ENCODE assay signal across 10 cellular contexts in genomic region chr15:81091889-81092558, GRCh38. TPM values are rescaled to one million over a fixed set of nuclear protein-coding genes. Genes with fewer than 3 reads are reported as not detected.
DNase-seq lines count a peak whose midpoint lies in the region; ATAC-seq and TF ChIP-seq lines count a peak whose summit lies in the region.
"Had no signal": no experiment of that assay in that cellular context is flagged by ENCODE, and none has a peak within 500 bp of the region (broad histone marks: within the 10 kb centered on the region; RNA-seq: fewer than 3 reads in every experiment).

No MANE protein-coding gene starts in this region.

- no peaks in the 10 kb centered on the region for H4K20me1 ChIP-seq in HCT116 (ENCODE audit: insufficient read depth)

- peak overlapping the region; percentile 87 for H3K27ac ChIP-seq in HCT116 (ENCODE audit: low read depth, low read length)
- H3K27ac ChIP-seq in foreskin keratinocyte: no peak overlapping the region
- H3K27ac ChIP-seq in skeletal muscle tissue (ENCODE audit: low read depth, low read length): peak overlapping the region; percentile 79

- peak overlapping the region; percentile 98 for H2AFZ ChIP-seq in HCT116 (ENCODE audit: low read depth, low read length, poor library complexity, severe bottlenecking)

- RAD21 ChIA-PET in HCT116 (lab: Charles Lee; ENCODE audit: low non-redundant PET in 1 of 2, low total read pairs in 2 of 2, uncharacterized antibody in 2 of 2, unreplicated experiment in 2 of 2): interaction anchor here (1.1 to 1.7 kb wide), 2 partner anchors 14 to 174 kb away, joined by 3 to 6 read pairs; no protein-coding TSS in a partner anchor

- peaks cover 5% of the 10 kb centered on the region for H3K4me1 Mint-ChIP-seq in activated CD4-positive, alpha-beta T cell treated with anti-CD3 and anti-CD28 coated beads, Interleukin-2, amount 10 ng/mL, durations not matched to agents 24 days and 14 days
- no peaks in the 10 kb centered on the region for H3K4me1 Mint-ChIP-seq in immature natural killer cell

- CTCF ChIA-PET in HCT116 (lab: Charles Lee): interaction anchor here (0.7 to 2.1 kb wide), 4 partner anchors 15 to 174 kb away, joined by 4 to 27 read pairs (median 8); no protein-coding TSS in a partner anchor

- TF ChIP-seq CTCF in HCT116 (IDR thresholded peaks at IDR 0.05 in 2 of 3, conservative IDR thresholded peaks at IDR 0.05 in 1 of 3; ENCODE audit: borderline replicate concordance in 1 of 3, insufficient read depth in 1 of 3, low read depth in 2 of 3, low read length in 2 of 3) (no peak), foreskin keratinocyte (conservative IDR thresholded peaks at IDR 0.05) (no peak)

- intact Hi-C loops in HCT116 (cut with micrococcal nuclease): loop anchor here (5.0 kb wide), 1 partner anchor 90 kb away; the partner anchor contains the start of gene TLNRD1
- intact Hi-C loops in activated CD4-positive, alpha-beta T cell treated with anti-CD3 and anti-CD28 coated beads, Interleukin-2, amount 10 ng/mL, durations not matched to agents 24 days and 14 days (cut with micrococcal nuclease): no loop called here

- H3K27me3 ChIP-seq in HCT116 (ENCODE audit: insufficient read depth, low read length) (no peaks in the 10 kb centered on the region), foreskin keratinocyte (no peaks in the 10 kb centered on the region), skeletal muscle tissue (ENCODE audit: control insufficient read depth in 3 of 3, insufficient read depth in 3 of 3, low read length in 3 of 3) (no peaks in the 10 kb centered on the region)

- H3K4me3 Mint-ChIP-seq in activated CD4-positive, alpha-beta T cell treated with anti-CD3 and anti-CD28 coated beads, Interleukin-2, amount 10 ng/mL, durations not matched to agents 24 days and 14 days: no peak overlapping the region
- no peak overlapping the region for H3K4me3 Mint-ChIP-seq in immature natural killer cell

- peak; percentile 36; the same call in 1 of the 2 replicates for TF ChIP-seq RAD21 in HCT116 (IDR thresholded peaks at IDR 0.05; ENCODE audit: low read depth)

- H3K4me3 ChIP-seq in HCT116 (replicated peaks in 1 of 2; ENCODE audit: low read depth in 1 of 2, low read length in 2 of 2): peak overlapping the region; percentile 20 to 49
- peak overlapping the region; percentile 41 to 61 (median 44) for H3K4me3 ChIP-seq in skeletal muscle tissue (ENCODE audit: low read length in 3 of 3)

- no peaks in the 10 kb centered on the region for H3K36me3 Mint-ChIP-seq in activated CD4-positive, alpha-beta T cell treated with anti-CD3 and anti-CD28 coated beads, Interleukin-2, amount 10 ng/mL, durations not matched to agents 24 days and 14 days (ENCODE audit: low read depth)
- H3K36me3 Mint-ChIP-seq in immature natural killer cell: no peaks in the 10 kb centered on the region

- DNase-seq in HCT116 (ENCODE audit: low read depth, low spot score) (peak; percentile 86), SHP77 (lab: John Stamatoyannopoulos, UW) (peak; percentile 48 to 80), foreskin keratinocyte (peak in 1 of 2 donors; percentile 74), mesenteric fat pad (ENCODE audit: low spot score) (no peak), immature natural killer cell (no peak)
- no peak for DNase-seq in activated CD4-positive, alpha-beta T cell treated with anti-CD3 and anti-CD28 coated beads, Interleukin-2, amount 10 ng/mL, durations not matched to agents 24 days and 14 days
- DNase-seq: NCI-H1092 had no signal

- H3K4me2 ChIP-seq in HCT116 (ENCODE audit: low read length): peak overlapping the region; percentile 83

- BruUV-seq in HCT116 (replicated peaks; lab: Mats Ljungman, UMichigan): no TSS peak

- H3K9me3 ChIP-seq in HCT116 (ENCODE audit: control insufficient read depth in 1 of 2, insufficient read depth in 1 of 2, low read depth in 1 of 2, low read length in 2 of 2) (no peaks in the 10 kb centered on the region), skeletal muscle tissue (ENCODE audit: control insufficient read depth in 3 of 3, low read length in 3 of 3) (no peaks in the 10 kb centered on the region)

- H3K36me3 ChIP-seq in HCT116 (ENCODE audit: control insufficient read depth in 1 of 2, insufficient read depth in 2 of 2, low read length in 2 of 2): no peaks in the 10 kb centered on the region
- no peaks in the 10 kb centered on the region for H3K36me3 ChIP-seq in skeletal muscle tissue (ENCODE audit: control insufficient read depth in 3 of 3, insufficient read depth in 3 of 3, low read length in 3 of 3)

- TF ChIP-seq POLR2A in HCT116 (IDR thresholded peaks at IDR 0.05; ENCODE audit: borderline replicate concordance, extremely low read depth, insufficient read depth, insufficient read length): no peak

- H3K9me3 Mint-ChIP-seq in activated CD4-positive, alpha-beta T cell treated with anti-CD3 and anti-CD28 coated beads, Interleukin-2, amount 10 ng/mL, durations not matched to agents 24 days and 14 days: peaks cover 10% of the 10 kb centered on the region
- H3K9me3 Mint-ChIP-seq in immature natural killer cell: peaks cover 0 to 4% (median 0%) of the 10 kb centered on the region in 6 donors

- ATAC-seq in HCT116 (peak; percentile 95), foreskin keratinocyte (peak; percentile 83), GM21526 (IDR thresholded peaks at IDR 0.05; ENCODE audit: low FRiP score, unreplicated experiment) (no peak)

- no peaks in the 10 kb centered on the region for H3K9me2 ChIP-seq in HCT116 (ENCODE audit: insufficient read depth)

- POLR2A ChIA-PET in HCT116 (lab: Charles Lee): interaction anchor here (0.7 to 1.1 kb wide), 4 partner anchors 12 to 91 kb away, joined by 3 read pairs; partner anchors contain the start of gene TLNRD1

- H3K4me1 ChIP-seq in HCT116 (ENCODE audit: control insufficient read depth in 1 of 2, insufficient read depth in 2 of 2, low read length in 2 of 2) (peaks cover 12 to 16% of the 10 kb centered on the region in 2 experiments), foreskin keratinocyte (no peaks in the 10 kb centered on the region), skeletal muscle tissue (ENCODE audit: control insufficient read depth in 3 of 3, insufficient read depth in 3 of 3, low read length in 3 of 3) (peaks cover 14 to 23% (median 15%) of the 10 kb centered on the region in 3 donors)

- no peaks in the 10 kb centered on the region for H3K79me2 ChIP-seq in HCT116 (ENCODE audit: insufficient read depth, low read length)

- peaks cover 41% of the 10 kb centered on the region for H3K27me3 Mint-ChIP-seq in activated CD4-positive, alpha-beta T cell treated with anti-CD3 and anti-CD28 coated beads, Interleukin-2, amount 10 ng/mL, durations not matched to agents 24 days and 14 days
- peaks cover 5 to 15% (median 5%) of the 10 kb centered on the region in 3 donors for H3K27me3 Mint-ChIP-seq in immature natural killer cell (ENCODE audit: low read depth in 3 of 3)

- no peak overlapping the region for H3K27ac Mint-ChIP-seq in activated CD4-positive, alpha-beta T cell treated with anti-CD3 and anti-CD28 coated beads, Interleukin-2, amount 10 ng/mL, durations not matched to agents 24 days and 14 days
- no peak overlapping the region for H3K27ac Mint-ChIP-seq in immature natural killer cell

- peak overlapping the region; percentile 40 for H3K9ac ChIP-seq in HCT116 (ENCODE audit: low read length)
- peak overlapping the region; percentile 34 to 69 (median 68) for H3K9ac ChIP-seq in skeletal muscle tissue (ENCODE audit: low read depth in 1 of 3, low read length in 3 of 3)

TF ChIP-seq in HCT116, 20 proteins besides CTCF, POLR2A, EP300 and RAD21 (continues in another document):
- peak; percentile 62 for TF ChIP-seq POLR2AphosphoS5 (IDR thresholded peaks at IDR 0.05; ENCODE audit: low read depth, low read length)
- TF ChIP-seq JUND (IDR thresholded peaks at IDR 0.05): peak; percentile 91
- TF ChIP-seq EZH2phosphoT487 (IDR thresholded peaks at IDR 0.05; ENCODE audit: borderline replicate concordance): no peak
- peak; percentile 97 for TF ChIP-seq CBX3 (IDR thresholded peaks at IDR 0.05; ENCODE audit: low read depth)
- peak; percentile 95 for TF ChIP-seq FOSL1 (IDR thresholded peaks at IDR 0.05; ENCODE audit: low read depth)
- peak; percentile 92 for TF ChIP-seq SP1 (IDR thresholded peaks at IDR 0.05; ENCODE audit: low read depth)
- TF ChIP-seq, protein P1, sequence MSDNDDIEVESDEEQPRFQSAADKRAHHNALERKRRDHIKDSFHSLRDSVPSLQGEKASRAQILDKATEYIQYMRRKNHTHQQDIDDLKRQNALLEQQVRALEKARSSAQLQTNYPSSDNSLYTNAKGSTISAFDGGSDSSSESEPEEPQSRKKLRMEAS (IDR thresholded peaks at IDR 0.05): peak; percentile 86
- TF ChIP-seq SRF (IDR thresholded peaks at IDR 0.05; ENCODE audit: low read depth): peak; percentile 75
- TF ChIP-seq CEBPB (IDR thresholded peaks at IDR 0.05; ENCODE audit: low read depth): peak; percentile 79
- peak; percentile 85 for TF ChIP-seq SIN3A (IDR thresholded peaks at IDR 0.05; ENCODE audit: low read depth)
- no peak for TF ChIP-seq EGR1 (IDR thresholded peaks at IDR 0.05; ENCODE audit: low read depth)
- no peak; the same call in 1 of the 2 replicates for TF ChIP-seq ATF3 (IDR thresholded peaks at IDR 0.05)
- TF ChIP-seq TCF7L2 (IDR thresholded peaks at IDR 0.05; ENCODE audit: borderline replicate concordance, extremely low read depth, insufficient read depth, insufficient read length): peak; percentile 94
- TF ChIP-seq ELF1 (IDR thresholded peaks at IDR 0.05; ENCODE audit: borderline replicate concordance, low read depth): peak; percentile 40; the same call in 1 of the 2 replicates
- no peak for TF ChIP-seq EZH2 (IDR thresholded peaks at IDR 0.05)
- peak; percentile 61 for TF ChIP-seq YY1 (IDR thresholded peaks at IDR 0.05; ENCODE audit: extremely low read depth, insufficient replicate concordance, low read depth, low read length)
- TF ChIP-seq ZNF274 (IDR thresholded peaks at IDR 0.05; ENCODE audit: low read depth, low read length): no peak
- TF ChIP-seq ZFX (IDR thresholded peaks at IDR 0.05): no peak

RNA-seq across cellular contexts. Expression of gene CFAP161, which starts 42.0 kb away (rescaled TPM):
- total RNA-seq in HCT116 (2021; ENCODE audit: unreplicated experiment) (0.15 TPM), foreskin keratinocyte (not detected in 2 replicates), skeletal muscle tissue (5.7 TPM), mesenteric fat pad (0.71 TPM)
- 0.07 and 0.08 TPM in 2 replicates for polyA plus RNA-seq in HCT116 (2012)
- polyA plus RNA-seq in foreskin keratinocyte (not detected in 2 replicates), immature natural killer cell (under 1 TPM in 1 of 3 donors, not detected in 2; 0.83 TPM)
- total RNA-seq in activated CD4-positive, alpha-beta T cell treated with anti-CD3 and anti-CD28 coated beads, Interleukin-2, amount 10 ng/mL, durations not matched to agents 24 days and 14 days: not detected in 2 replicates
- total RNA-seq: activated CD8-positive, alpha-beta memory T cell treated with anti-CD3 and anti-CD28 coated beads for 36 hours had no signal

Comparison
In these comparisons a context has a peak if more than half of its experiments do, and no peak if none do; other contexts are left out.
1. DNase-seq: peak in HCT116 (single experiment) and SHP77 (2 of 2); none in mesenteric fat pad (single experiment), activated CD4-positive, alpha-beta T cell treated with anti-CD3 and anti-CD28 coated beads, Interleukin-2, amount 10 ng/mL, durations not matched to agents 24 days and 14 days (single experiment) and immature natural killer cell (0 of 3).